In genomic region chr9:14992516-14992915, GRCh38 we compare ENCODE assay signal across 9 cellular contexts.
DNase-seq lines count a peak whose midpoint lies in the region; ATAC-seq, FAIRE-seq and TF ChIP-seq lines count a peak whose summit lies in the region.
"Had no signal": no experiment of that assay in that cellular context is flagged by ENCODE, and none has a peak within 500 bp of the region (broad histone marks: within the 10 kb centered on the region; RNA-seq: fewer than 3 reads in every experiment).

No MANE protein-coding gene starts in this region.

- TF ChIP-seq POLR2A in HepG2 (IDR thresholded peaks at IDR 0.05; ENCODE audit: insufficient read depth in 1 of 2, low read depth in 2 of 2, low read length in 2 of 2) (no peak), right lobe of liver (IDR thresholded peaks at IDR 0.05) (no peak)

- intact Hi-C loops in HepG2 (cut with micrococcal nuclease; ENCODE audit: unreplicated experiment) (no loop called here), right lobe of liver (cut with DNase I) (no loop called here)

- H3K36me3 Mint-ChIP-seq in activated naive CD8-positive, alpha-beta T cell treated with anti-CD3 and anti-CD28 coated beads, Interleukin-2, amount 10 ng/mL, durations not matched to agents 7 days and 5 days: no peaks in the 10 kb centered on the region

- no peaks in the 10 kb centered on the region for H3K9me3 Mint-ChIP-seq in activated naive CD8-positive, alpha-beta T cell treated with anti-CD3 and anti-CD28 coated beads, Interleukin-2, amount 10 ng/mL, durations not matched to agents 7 days and 5 days
- H3K9me3 Mint-ChIP-seq: activated B cell treated with CpG ODN at 0.5 μM for 24 hours had no signal

- TF ChIP-seq RAD21 in HepG2 (CRISPR knock-in tag; IDR thresholded peaks at IDR 0.05): no peak

- H3K27me3 Mint-ChIP-seq in activated naive CD8-positive, alpha-beta T cell treated with anti-CD3 and anti-CD28 coated beads, Interleukin-2, amount 10 ng/mL, durations not matched to agents 7 days and 5 days: peaks cover 6% of the 10 kb centered on the region

- no peak; the same call in 2 of the 3 replicates for ATAC-seq in HepG2
- ATAC-seq in right lobe of liver: no peak
- no peak for ATAC-seq in activated naive CD8-positive, alpha-beta T cell treated with anti-CD3 and anti-CD28 coated beads, Interleukin-2, amount 10 ng/mL, durations not matched to agents 7 days and 5 days (ENCODE audit: low read depth)
- no peak for ATAC-seq in GM18907 (IDR thresholded peaks at IDR 0.05; ENCODE audit: unreplicated experiment)

- H3K4me1 ChIP-seq in HepG2 (ENCODE audit: insufficient read depth, low read length) (peaks cover 10% of the 10 kb centered on the region), right lobe of liver (no peaks in the 10 kb centered on the region), muscle layer of colon (ENCODE audit: insufficient read depth, low read length) (peaks cover 15% of the 10 kb centered on the region)

- in situ Hi-C loops in HepG2 (cut with HindIII; ENCODE audit: extremely low pct_ligation_motif_present, low pct_unique_long_range_greater_than_20kb): no loop called here
- in situ Hi-C loops in GM13976 (cut with MboI; ENCODE audit: low sequenced_read_pairs, unreplicated experiment): no loop called here

- no peak for TF ChIP-seq CTCF in HepG2 (CRISPR knock-in tag; IDR thresholded peaks at IDR 0.05)
- TF ChIP-seq CTCF in right lobe of liver (IDR thresholded peaks at IDR 0.05): no peak
- no peak for TF ChIP-seq CTCF in GM13976 (IDR thresholded peaks at IDR 0.05; ENCODE audit: borderline replicate concordance, control extremely low read depth, extremely low read depth, insufficient read depth, missing control alignments)

- H3K27me3 ChIP-seq in HepG2 (ENCODE audit: control insufficient read depth in 1 of 2, insufficient read depth in 2 of 2, low read length in 2 of 2) (peaks cover 0 to 11% of the 10 kb centered on the region in 2 experiments; a peak in 2 of 5 replicates), right lobe of liver (no peaks in the 10 kb centered on the region), muscle layer of colon (ENCODE audit: control insufficient read depth in 1 of 2, insufficient read depth in 2 of 2, low read length in 2 of 2) (no peaks in the 10 kb centered on the region)

- H3K27ac Mint-ChIP-seq in activated naive CD8-positive, alpha-beta T cell treated with anti-CD3 and anti-CD28 coated beads, Interleukin-2, amount 10 ng/mL, durations not matched to agents 7 days and 5 days: peak overlapping the region; percentile 36
- H3K27ac Mint-ChIP-seq: activated B cell treated with CpG ODN at 0.5 μM for 24 hours had no signal

- H3K27ac ChIP-seq in HepG2 (ENCODE audit: extremely low read length, insufficient read depth, low read length) (no peak overlapping the region), right lobe of liver (no peak overlapping the region), muscle layer of colon (ENCODE audit: low read depth, low read length) (no peak overlapping the region)

- BruUV-seq in HepG2 (replicated peaks; lab: Mats Ljungman, UMichigan): no TSS peak

- 55% methylated on average over 5 of the region's 5 CpGs for WGBS in HepG2 (ENCODE audit: low lambda C conversion rate)
- WGBS in right lobe of liver (ENCODE audit: insufficient coverage, low coverage, low lambda C conversion rate, missing lambda C conversion rate): 79% methylated on average over 5 of the region's 5 CpGs

- no peak overlapping the region; a peak in 1 of 6 replicates for H3K4me3 ChIP-seq in HepG2 (replicated peaks in 1 of 3; ENCODE audit: insufficient read depth in 1 of 3, low read depth in 2 of 3, low read length in 3 of 3)
- H3K4me3 ChIP-seq in right lobe of liver: no peak overlapping the region
- H3K4me3 ChIP-seq in muscle layer of colon (ENCODE audit: low read depth in 1 of 2, low read length in 2 of 2): peak overlapping the region; percentile 84 to 85

- H3K36me3 ChIP-seq in HepG2 (replicated peaks in 1 of 2; ENCODE audit: control insufficient read depth in 1 of 2, insufficient read depth in 2 of 2, low read length in 2 of 2) (no peaks in the 10 kb centered on the region), right lobe of liver (no peaks in the 10 kb centered on the region), muscle layer of colon (ENCODE audit: insufficient read depth, low read length) (no peaks in the 10 kb centered on the region)

- H3K9me3 ChIP-seq in HepG2 (ENCODE audit: low read length) (no peaks in the 10 kb centered on the region), right lobe of liver (no peaks in the 10 kb centered on the region), muscle layer of colon (ENCODE audit: low read length) (no peaks in the 10 kb centered on the region)

- H3K4me1 Mint-ChIP-seq in activated naive CD8-positive, alpha-beta T cell treated with anti-CD3 and anti-CD28 coated beads, Interleukin-2, amount 10 ng/mL, durations not matched to agents 7 days and 5 days: peaks cover 30% of the 10 kb centered on the region

- H3K79me2 ChIP-seq in HepG2 (ENCODE audit: insufficient read depth, low read length): no peaks in the 10 kb centered on the region

- POLR2A ChIA-PET in HepG2 (lab: Yijun Ruan, JAX): no interaction called here
- POLR2A ChIA-PET in activated naive CD8-positive, alpha-beta T cell treated with anti-CD3 and anti-CD28 coated beads, Interleukin-2, amount 10 ng/mL, durations not matched to agents 7 days and 5 days (lab: Charles Lee): no interaction called here

- FAIRE-seq in HepG2 (lab: Jason Lieb, UNC): no peak

- H3K9ac ChIP-seq in HepG2 (ENCODE audit: insufficient read depth, low read depth, low read length) (no peak overlapping the region), muscle layer of colon (ENCODE audit: low read length) (no peak overlapping the region)

- TF ChIP-seq EP300 in HepG2 (IDR thresholded peaks at IDR 0.05; ENCODE audit: low read depth in 2 of 2, low read length in 2 of 2): no peak
- no peak for TF ChIP-seq EP300 in HepG2 (CRISPR knock-in tag; IDR thresholded peaks at IDR 0.05; ENCODE audit: borderline replicate concordance)

- H3K4me2 ChIP-seq in HepG2 (ENCODE audit: low read depth, low read length): peak overlapping the region; percentile 30

- no peak overlapping the region for H2AFZ ChIP-seq in HepG2 (ENCODE audit: low read length)

- no peak for DNase-seq in HepG2 (ENCODE audit: low spot score)
- DNase-seq in right lobe of liver: no peak
- no peak for DNase-seq in activated naive CD8-positive, alpha-beta T cell treated with anti-CD3 and anti-CD28 coated beads, Interleukin-2, amount 10 ng/mL, durations not matched to agents 7 days and 5 days
- no peak for DNase-seq in central memory CD4-positive, alpha-beta T cell
- no peak for DNase-seq in GM13976 (ENCODE audit: low spot score)
- no peak for DNase-seq in HCEC 1CT
- DNase-seq: activated B cell treated with CpG ODN at 0.5 μM for 24 hours had no signal

- peak overlapping the region; percentile 87 for H3K4me3 Mint-ChIP-seq in activated naive CD8-positive, alpha-beta T cell treated with anti-CD3 and anti-CD28 coated beads, Interleukin-2, amount 10 ng/mL, durations not matched to agents 7 days and 5 days

- no peaks in the 10 kb centered on the region for H4K20me1 ChIP-seq in HepG2 (ENCODE audit: insufficient read depth, low read length)

- CTCF ChIA-PET in HepG2 (lab: Yijun Ruan, JAX; ENCODE audit: low intra/inter-chr PET ratio, low total read pairs): no interaction called here

TF ChIP-seq in HepG2, 621 proteins besides CTCF, POLR2A, EP300 and RAD21 (continues in another document):
- TF ChIP-seq ZNF121 (CRISPR knock-in tag; IDR thresholded peaks at IDR 0.05) (no peak), ZNF552 (CRISPR knock-in tag; IDR thresholded peaks at IDR 0.05; ENCODE audit: borderline replicate concordance) (no peak), CERS6 (CRISPR knock-in tag; IDR thresholded peaks at IDR 0.05) (no peak), ZNF839 (CRISPR knock-in tag; IDR thresholded peaks at IDR 0.05; ENCODE audit: borderline replicate concordance) (no peak), ZNF644 (CRISPR knock-in tag; IDR thresholded peaks at IDR 0.05; ENCODE audit: low read depth) (no peak), ATF1 (CRISPR knock-in tag; IDR thresholded peaks at IDR 0.05) (no peak), ZNF33A (CRISPR knock-in tag; IDR thresholded peaks at IDR 0.05; ENCODE audit: borderline replicate concordance) (no peak), ARID3A (IDR thresholded peaks at IDR 0.05; ENCODE audit: low read depth, low read length) (no peak), SALL1 (CRISPR knock-in tag; IDR thresholded peaks at IDR 0.05) (no peak), KDM1A (CRISPR knock-in tag; IDR thresholded peaks at IDR 0.05) (no peak)

Comparison
In these comparisons a context has a peak if more than half of its experiments do, and no peak if none do; other contexts are left out.
1. H3K4me3 ChIP-seq: peak in muscle layer of colon (2 of 2); none in HepG2 (0 of 3) and right lobe of liver (0 of 3).